In the genomic region with DNA sequence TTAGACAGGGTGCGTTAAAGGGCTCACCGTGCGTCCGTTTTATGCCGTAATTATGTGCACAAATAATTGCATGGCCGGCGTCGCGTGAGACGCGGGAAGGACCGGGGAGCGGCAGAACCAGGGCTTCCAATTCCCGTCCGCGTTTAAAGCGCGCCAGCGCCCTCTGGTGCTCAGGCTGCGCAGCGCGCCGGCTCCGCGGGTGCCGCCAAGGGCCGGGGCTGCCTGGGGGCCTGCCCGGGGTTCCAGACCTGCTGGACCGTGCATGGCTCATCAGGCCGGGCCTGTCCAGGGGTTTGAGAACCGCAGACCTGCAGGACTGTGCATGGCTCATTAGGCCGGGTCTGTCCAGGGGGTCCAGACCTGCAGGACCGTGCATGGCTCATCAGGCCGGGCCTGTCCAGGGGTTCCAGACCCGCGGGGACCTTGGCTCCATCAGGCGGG, we compare ENCODE assay signal across 8 cellular contexts.
DNase-seq lines count a peak whose midpoint lies in the region; ATAC-seq and TF ChIP-seq lines count a peak whose summit lies in the region.

No MANE protein-coding gene starts in this region.

- ATAC-seq in GM18505 (IDR thresholded peaks at IDR 0.05; ENCODE audit: unreplicated experiment) (peak; percentile 80), HG03571 (IDR thresholded peaks at IDR 0.05; ENCODE audit: unreplicated experiment) (peak; percentile 68), foreskin keratinocyte (peak; percentile 81)

- TF ChIP-seq POLR2A in GM18505 (IDR thresholded peaks at IDR 0.05; ENCODE audit: borderline replicate concordance, extremely low read depth, insufficient read depth, insufficient read length) (no peak), testis (IDR thresholded peaks at IDR 0.05) (no peak)

- H3K27me3 Mint-ChIP-seq in osteocyte (ENCODE audit: unreplicated experiment), result peaks cover 45% of the 10 kb centered on the region

- H3K36me3 ChIP-seq in testis (ENCODE audit: low read depth, missing control alignments), result no peaks in the 10 kb centered on the region

- no peaks in the 10 kb centered on the region for H3K4me1 ChIP-seq in foreskin keratinocyte
- H3K4me1 ChIP-seq in testis, result peaks cover 3% of the 10 kb centered on the region

- H3K4me3 ChIP-seq in testis, result peak overlapping the region; percentile 3 to 21

- DNase-seq in 8988T, result peak; percentile 98
- peak; percentile 55 for DNase-seq in RPMI7951 (ENCODE audit: low read depth)
- DNase-seq in activated effector memory CD4-positive, alpha-beta T cell treated with Interleukin-2 at 50 U/mL for 16 hours, result peak; percentile 72
- DNase-seq in foreskin keratinocyte, result peak in 1 of 2 donors; percentile 17
- DNase-seq in osteocyte (ENCODE audit: extremely low spot score, unreplicated experiment), result peak; percentile 93
- DNase-seq in testis, result peak; percentile 86

- TF ChIP-seq CTCF in foreskin keratinocyte (conservative IDR thresholded peaks at IDR 0.05) (peak; percentile 91), osteocyte (IDR thresholded peaks at IDR 0.05) (peak; percentile 100), testis (IDR thresholded peaks at IDR 0.05) (peak; percentile 88 to 96 (median 91))

- peak overlapping the region; percentile 50 for H3K4me3 Mint-ChIP-seq in osteocyte (ENCODE audit: unreplicated experiment)

- H3K27me3 ChIP-seq in foreskin keratinocyte (peaks cover 3% of the 10 kb centered on the region), testis (no peaks in the 10 kb centered on the region)

- peaks cover 6% of the 10 kb centered on the region for H3K4me1 Mint-ChIP-seq in osteocyte (ENCODE audit: unreplicated experiment)

- no peaks in the 10 kb centered on the region for H3K36me3 Mint-ChIP-seq in osteocyte (ENCODE audit: unreplicated experiment)

- 13 to 25% methylated on average over 5 to 37 of the region's 37 CpGs for WGBS in testis, 2 donors

- intact Hi-C loops in testis (cut with DNase I; ENCODE audit: low total_unique reads), result loop anchor here (5.0 kb wide), 1 partner anchor 512 kb away; no protein-coding TSS in a partner anchor

- no peaks in the 10 kb centered on the region for H3K9me3 Mint-ChIP-seq in osteocyte (ENCODE audit: unreplicated experiment)

- no peak overlapping the region for H3K27ac ChIP-seq in foreskin keratinocyte
- no peak overlapping the region for H3K27ac ChIP-seq in testis

- no peaks in the 10 kb centered on the region for H3K9me3 ChIP-seq in testis

- H3K27ac Mint-ChIP-seq in osteocyte (ENCODE audit: unreplicated experiment), result no peak overlapping the region
